ENCODE assay signal across 7 cellular contexts in genomic region chr4:138242830-138243149, GRCh38. TPM values are rescaled to one million over a fixed set of nuclear protein-coding genes. Genes with fewer than 3 reads are reported as not detected.
DNase-seq lines count a peak whose midpoint lies in the region; ATAC-seq and TF ChIP-seq lines count a peak whose summit lies in the region.

No MANE protein-coding gene starts in this region.

- no peak for DNase-seq in SK-N-MC (ENCODE audit: low read depth, low spot score)
- no peak for DNase-seq in epithelial cell of prostate (ENCODE audit: low read depth, low spot score)
- DNase-seq in renal cortical epithelial cell (ENCODE audit: low read depth): peak; percentile 14
- no peak for DNase-seq in amygdala (lab: John Stamatoyannopoulos, UW)
- no peak for DNase-seq in NCI-H1048 (lab: John Stamatoyannopoulos, UW)

- H3K27ac ChIP-seq in HEK293 (ENCODE audit: extremely low read depth, low read depth, low read length): no peak overlapping the region
- H3K27ac ChIP-seq in SK-N-MC: peak overlapping the region; percentile 100
- H3K27ac ChIP-seq in epithelial cell of prostate: peak overlapping the region; percentile 97

- POLR2A ChIA-PET in HEK293 (lab: Yijun Ruan, JAX): interaction anchor here (1.2 to 2.1 kb wide), 2 partner anchors 10 to 21 kb away, joined by 3 to 8 read pairs; no protein-coding TSS in a partner anchor

- H3K4me1 ChIP-seq in HEK293 (ENCODE audit: control insufficient read depth, insufficient read depth, low read length): no peaks in the 10 kb centered on the region

- H3K9ac ChIP-seq in SK-N-MC (ENCODE audit: insufficient read length): peak overlapping the region; percentile 98

- TF ChIP-seq CTCF in HEK293 (tag by site-specific recombination; IDR thresholded peaks at IDR 0.05): no peak

- no peaks in the 10 kb centered on the region for H3K36me3 ChIP-seq in HEK293 (ENCODE audit: control insufficient read depth in 2 of 2, insufficient read depth in 1 of 2, low read length in 2 of 2)
- H3K36me3 ChIP-seq in SK-N-MC (ENCODE audit: insufficient read depth, low read length): peaks cover 24% of the 10 kb centered on the region

- peak overlapping the region; percentile 7 for H3K4me3 ChIP-seq in HEK293 (ENCODE audit: low read depth, low read length)
- H3K4me3 ChIP-seq in SK-N-MC: peak overlapping the region; percentile 85

- no peaks in the 10 kb centered on the region for H3K9me3 ChIP-seq in HEK293 (ENCODE audit: control insufficient read depth, insufficient read depth, low read depth, low read length)
- H3K9me3 ChIP-seq in SK-N-MC (ENCODE audit: low read depth, low read length): no peaks in the 10 kb centered on the region

- CTCF ChIA-PET in HEK293 (lab: Yijun Ruan, JAX): interaction anchor here (0.9 to 1.2 kb wide), 2 partner anchors 28 to 152 kb away, joined by 3 read pairs; no protein-coding TSS in a partner anchor

- no peak for ATAC-seq in GM19463 (IDR thresholded peaks at IDR 0.05; ENCODE audit: unreplicated experiment)

TF ChIP-seq in HEK293, 187 proteins besides CTCF, POLR2A, EP300 and RAD21:
- TF ChIP-seq, protein P1, sequence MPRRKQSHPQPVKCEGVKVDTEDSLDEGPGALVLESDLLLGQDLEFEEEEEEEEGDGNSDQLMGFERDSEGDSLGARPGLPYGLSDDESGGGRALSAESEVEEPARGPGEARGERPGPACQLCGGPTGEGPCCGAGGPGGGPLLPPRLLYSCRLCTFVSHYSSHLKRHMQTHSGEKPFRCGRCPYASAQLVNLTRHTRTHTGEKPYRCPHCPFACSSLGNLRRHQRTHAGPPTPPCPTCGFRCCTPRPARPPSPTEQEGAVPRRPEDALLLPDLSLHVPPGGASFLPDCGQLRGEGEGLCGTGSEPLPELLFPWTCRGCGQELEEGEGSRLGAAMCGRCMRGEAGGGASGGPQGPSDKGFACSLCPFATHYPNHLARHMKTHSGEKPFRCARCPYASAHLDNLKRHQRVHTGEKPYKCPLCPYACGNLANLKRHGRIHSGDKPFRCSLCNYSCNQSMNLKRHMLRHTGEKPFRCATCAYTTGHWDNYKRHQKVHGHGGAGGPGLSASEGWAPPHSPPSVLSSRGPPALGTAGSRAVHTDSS (tag by site-specific recombination; IDR thresholded peaks at IDR 0.05): no peak
- TF ChIP-seq ZNF768 (tag by site-specific recombination; IDR thresholded peaks at IDR 0.05): no peak

RNA-seq across cellular contexts. Expression of gene SLC7A11, which starts 0.6 kb away (rescaled TPM):
- total RNA-seq in renal cortical epithelial cell: 2.9 and 11.1 TPM in 2 replicates
